In the genomic region with DNA sequence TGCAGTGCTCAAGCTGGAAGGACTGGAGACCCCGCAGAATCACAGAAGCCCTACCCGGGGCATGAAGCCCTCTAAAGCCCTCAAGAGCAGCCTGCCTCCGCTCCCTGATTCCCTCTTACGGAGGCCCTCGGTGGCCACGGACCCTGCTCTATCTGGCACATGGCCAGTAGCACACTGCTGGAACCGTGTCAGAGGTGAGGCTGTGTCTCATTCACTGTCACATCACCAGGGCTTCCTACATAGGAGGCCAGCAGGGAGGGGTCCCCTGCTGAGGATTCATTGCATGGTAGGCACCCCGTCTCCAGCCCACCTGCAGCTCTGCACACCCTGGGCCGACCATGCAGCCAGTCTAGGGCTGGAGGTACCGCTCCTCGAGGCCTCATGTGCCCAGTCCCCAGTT, we compare ENCODE assay signal across 17 cellular contexts.
DNase-seq lines count a peak whose midpoint lies in the region; TF ChIP-seq lines count a peak whose summit lies in the region.
"Had no signal": no experiment of that assay in that cellular context is flagged by ENCODE, and none has a peak within 500 bp of the region (broad histone marks: within the 10 kb centered on the region; RNA-seq: fewer than 3 reads in every experiment).

No MANE protein-coding gene starts in this region.

- peaks cover 30% of the 10 kb centered on the region for H3K79me1 ChIP-seq in mesenchymal stem cell (replicated peaks; ENCODE audit: low read length, poor library complexity, severe bottlenecking)

- no peak overlapping the region for H2BK15ac ChIP-seq in mesenchymal stem cell (ENCODE audit: low read depth, poor library complexity, severe bottlenecking)

- H3K4me1 ChIP-seq in endodermal cell (ENCODE audit: control insufficient read depth, insufficient read depth, low read length) (peaks cover 12% of the 10 kb centered on the region), mesenchymal stem cell (ENCODE audit: control insufficient read depth, insufficient read depth, low read depth, low read length) (peaks cover 16% of the 10 kb centered on the region), thyroid gland (peaks cover 18 to 44% of the 10 kb centered on the region in 2 donors)

- intact Hi-C loops in thyroid gland (cut with DNase I): no loop called here

- H3K9me3 ChIP-seq in endodermal cell (ENCODE audit: control insufficient read depth, low read length) (no peaks in the 10 kb centered on the region), mesenchymal stem cell (ENCODE audit: control insufficient read depth, low read length) (peaks cover 8% of the 10 kb centered on the region), thyroid gland (no peaks in the 10 kb centered on the region)

- TF ChIP-seq CTCF in endodermal cell (conservative IDR thresholded peaks at IDR 0.05): no peak
- TF ChIP-seq CTCF in thyroid gland (IDR thresholded peaks at IDR 0.05): no peak

- no peak overlapping the region for H3K27ac Mint-ChIP-seq in endodermal cell
- H3K27ac Mint-ChIP-seq: B cell; CD4-positive, alpha-beta memory T cell had no signal

- H3K9ac ChIP-seq in endodermal cell (ENCODE audit: extremely low read depth, low read length, poor library complexity, severe bottlenecking) (no peak overlapping the region), mesenchymal stem cell (ENCODE audit: low read length) (no peak overlapping the region)

- H4K8ac ChIP-seq in mesenchymal stem cell (ENCODE audit: low read length): peak overlapping the region; percentile 10

- no peaks in the 10 kb centered on the region for H3K9me3 Mint-ChIP-seq in endodermal cell

- peaks cover 23% of the 10 kb centered on the region for H3K36me3 Mint-ChIP-seq in endodermal cell (ENCODE audit: low read depth)
- H3K36me3 Mint-ChIP-seq: CD4-positive, alpha-beta memory T cell had no signal

- H3K14ac ChIP-seq in mesenchymal stem cell (ENCODE audit: low read length in 2 of 2): no peak overlapping the region

- no peak overlapping the region for H2BK12ac ChIP-seq in mesenchymal stem cell (ENCODE audit: low read length in 2 of 2)

- no peak overlapping the region for H2BK5ac ChIP-seq in mesenchymal stem cell (ENCODE audit: low read depth, low read length, poor library complexity, severe bottlenecking)

- H4K91ac ChIP-seq in mesenchymal stem cell (ENCODE audit: low read length): peak overlapping the region; percentile 9

- H3K4me3 Mint-ChIP-seq in endodermal cell: no peak overlapping the region
- H3K4me3 Mint-ChIP-seq: B cell; CD4-positive, alpha-beta memory T cell had no signal

- H3K27ac ChIP-seq in endodermal cell (ENCODE audit: low read depth, low read length): no peak overlapping the region
- H3K27ac ChIP-seq in mesenchymal stem cell (ENCODE audit: low read length, poor library complexity, severe bottlenecking): no peak overlapping the region
- peak overlapping the region in 2 of 3 donors; percentile 44 to 59 for H3K27ac ChIP-seq in thyroid gland
- H3K27ac ChIP-seq: 22Rv1 had no signal

- no peak overlapping the region for H3K4me2 ChIP-seq in mesenchymal stem cell (ENCODE audit: low read length, poor library complexity, severe bottlenecking)

- WGBS in endodermal cell (ENCODE audit: insufficient coverage in 1 of 2, insufficient read length in 1 of 2), 2 experiments: 92 to 93% methylated on average over 6 to 11 of the region's 11 CpGs
- WGBS in mesenchymal stem cell: 98% methylated on average over 11 of the region's 11 CpGs
- WGBS in thyroid gland, 2 donors: 48 to 96% methylated on average over 9 to 11 of the region's 11 CpGs

- H3K4me3 ChIP-seq in endodermal cell (ENCODE audit: low read length) (no peak overlapping the region), mesenchymal stem cell (ENCODE audit: insufficient read depth in 1 of 2, low read depth in 1 of 2, low read length in 2 of 2) (no peak overlapping the region), thyroid gland (replicated peaks in 1 of 3) (no peak overlapping the region)

- no peak overlapping the region for H2AK5ac ChIP-seq in mesenchymal stem cell (ENCODE audit: low read length, severe bottlenecking)

- H2AFZ ChIP-seq in mesenchymal stem cell (ENCODE audit: low read depth, low read length): no peak overlapping the region

- H3K36me3 ChIP-seq in endodermal cell (ENCODE audit: control insufficient read depth, insufficient read depth, low read length): peaks cover 31% of the 10 kb centered on the region
- H3K36me3 ChIP-seq in mesenchymal stem cell (ENCODE audit: control insufficient read depth in 1 of 2, insufficient read depth in 2 of 2, low read depth in 1 of 2, low read length in 2 of 2): peaks cover 4 to 38% of the 10 kb centered on the region in 2 experiments
- peaks cover 0 to 6% of the 10 kb centered on the region in 2 donors for H3K36me3 ChIP-seq in thyroid gland

- H3K27me3 ChIP-seq in endodermal cell (ENCODE audit: control insufficient read depth, insufficient read depth, low read length, poor library complexity, severe bottlenecking): no peaks in the 10 kb centered on the region
- no peaks in the 10 kb centered on the region for H3K27me3 ChIP-seq in mesenchymal stem cell (ENCODE audit: control insufficient read depth in 1 of 2, insufficient read depth in 1 of 2, low read length in 2 of 2)
- no peaks in the 10 kb centered on the region for H3K27me3 ChIP-seq in thyroid gland

- DNase-seq in NCI-H146 (lab: John Stamatoyannopoulos, UW) (peak; percentile 18), NCI-H146 treated with DMSO at 0.1 percent for 48 hours (lab: John Stamatoyannopoulos, UW; ENCODE audit: unreplicated experiment) (no peak), endodermal cell (peak; percentile 35), mesenchymal stem cell (no peak), thyroid gland (peak in 1 of 2 donors; percentile 62), mesenteric fat pad (ENCODE audit: low spot score) (no peak), inferior parietal cortex (ENCODE audit: extremely low spot score) (no peak)
- no peak for DNase-seq in activated CD4-positive, alpha-beta T cell treated with anti-CD3 and anti-CD28 coated beads, Interleukin-2, amount 50 U/mL, for 48 hours
- DNase-seq: CD4-positive, alpha-beta memory T cell; DMS79; HCEC 1CT; KG1; NCI-H1436; NCI-H2081 treated with DMSO at 0.1 percent for 48 hours; NCI-H524 had no signal

- no peak overlapping the region for H3K4ac ChIP-seq in mesenchymal stem cell (ENCODE audit: low read depth in 1 of 2, low read length in 2 of 2)

- H3K18ac ChIP-seq in mesenchymal stem cell (ENCODE audit: low read depth in 1 of 2, low read length in 2 of 2): no peak overlapping the region

- peaks cover 13% of the 10 kb centered on the region for H3K4me1 Mint-ChIP-seq in endodermal cell
- H3K4me1 Mint-ChIP-seq: B cell; CD4-positive, alpha-beta memory T cell had no signal

- TF ChIP-seq POLR2A in thyroid gland (IDR thresholded peaks at IDR 0.05): no peak

- no peak overlapping the region for H3K23ac ChIP-seq in mesenchymal stem cell (ENCODE audit: low read length in 2 of 2)

- H3K27me3 Mint-ChIP-seq in endodermal cell (ENCODE audit: insufficient read depth): no peaks in the 10 kb centered on the region
- H3K27me3 Mint-ChIP-seq: B cell; CD4-positive, alpha-beta memory T cell had no signal

- H2BK120ac ChIP-seq in mesenchymal stem cell (ENCODE audit: low read depth, low read length): no peak overlapping the region

Comparison
In these comparisons a context has a peak if more than half of its experiments do, and no peak if none do; other contexts are left out.
1. DNase-seq: peak in NCI-H146 (single experiment) and endodermal cell (single experiment); none in NCI-H146 treated with DMSO at 0.1 percent for 48 hours (single experiment), mesenchymal stem cell (single experiment), activated CD4-positive, alpha-beta T cell treated with anti-CD3 and anti-CD28 coated beads, Interleukin-2, amount 50 U/mL, for 48 hours (0 of 2), mesenteric fat pad (single experiment) and inferior parietal cortex (single experiment).
2. H3K27ac ChIP-seq: peak in thyroid gland (2 of 3); none in endodermal cell (single experiment) and mesenchymal stem cell (single experiment).